Comparison of ENCODE assay signal across 8 cellular contexts in genomic region chr11:59810189-59810910, GRCh38. TPM values are rescaled to one million over a fixed set of nuclear protein-coding genes. Genes with fewer than 3 reads are reported as not detected.
DNase-seq lines count a peak whose midpoint lies in the region; ATAC-seq and TF ChIP-seq lines count a peak whose summit lies in the region.

Gene MRPL16 (minus strand): TSS chr11:59810778. CDS start chr11:59810658, 120 bp downstream.

- no peaks in the 10 kb centered on the region for H3K27me3 ChIP-seq in right lobe of liver

- peak within 1 kb of the TSS; percentile 75 to 95 (median 87) for H3K4me3 ChIP-seq in right lobe of liver

- 0% methylated on average over 22 of the region's 54 CpGs for WGBS in right lobe of liver (ENCODE audit: insufficient coverage, low coverage, low lambda C conversion rate, missing lambda C conversion rate)

- ATAC-seq in GM19372 (IDR thresholded peaks at IDR 0.05; ENCODE audit: low read depth, unreplicated experiment) = peak; percentile 97
- ATAC-seq in HG03558 (IDR thresholded peaks at IDR 0.05; ENCODE audit: extremely low read depth, unreplicated experiment) = peak; percentile 84
- ATAC-seq in right lobe of liver = peak; percentile 97 to 100 (median 99)

- H3K27ac ChIP-seq in right lobe of liver = peak within 1 kb of the TSS; percentile 62 to 81 (median 69)

- intact Hi-C loops in right lobe of liver (cut with DNase I) = no loop called here

- TF ChIP-seq CTCF in right lobe of liver (IDR thresholded peaks at IDR 0.05) = peak in 3 of 4 donors; percentile 16 to 31 (median 27)

- DNase-seq in CD1c-positive myeloid dendritic cell (ENCODE audit: extremely low spot score) (peak; percentile 94), NCI-H748 (lab: John Stamatoyannopoulos, UW; ENCODE audit: unreplicated experiment) (peak; percentile 96), dermis microvascular lymphatic vessel endothelial cell (ENCODE audit: low read depth in 2 of 2) (peak; percentile 80), right lobe of liver (peak; percentile 87 to 91 (median 89))
- peak; percentile 84 to 87 for DNase-seq in activated CD4-positive, alpha-beta T cell treated with anti-CD3 and anti-CD28 coated beads, Interleukin-2, amount 50 U/mL, for 24 hours (ENCODE audit: low read depth in 1 of 2, low spot score in 1 of 2)
- DNase-seq in stimulated activated CD4-positive, alpha-beta T cell treated with anti-CD3 and anti-CD28 coated beads, Interleukin-4, amount 100 ng/mL, for 4 hours = peak; percentile 82 to 84

- no peaks in the 10 kb centered on the region for H3K9me3 ChIP-seq in right lobe of liver

- TF ChIP-seq POLR2A in right lobe of liver (IDR thresholded peaks at IDR 0.05) = peak; percentile 75

- H3K4me1 ChIP-seq in right lobe of liver = peaks cover 0 to 7% (median 0%) of the 10 kb centered on the region in 4 donors

- peaks cover 0 to 18% (median 13%) of the 10 kb centered on the region in 4 donors for H3K36me3 ChIP-seq in right lobe of liver

RNA-seq across cellular contexts. Expression of gene MRPL16, which starts in this region (rescaled TPM):
- 20.2 and 29.3 TPM in 2 replicates for total RNA-seq in dermis microvascular lymphatic vessel endothelial cell
- 10 to 100 TPM; 30.6 to 48.3 (median 37.3) TPM for total RNA-seq in right lobe of liver

Comparison
In these comparisons a context has a peak if more than half of its experiments do, and no peak if none do; other contexts are left out.
1. Peak in every context shown above with its lines: DNase-seq, ATAC-seq, H3K4me3 ChIP-seq and H3K27ac ChIP-seq.